22 cellular contexts compared by ENCODE assay signal in genomic region chr7:148733496-148733895, GRCh38. TPM values are rescaled to one million over a fixed set of nuclear protein-coding genes. Genes with fewer than 3 reads are reported as not detected.
A peak's percentile ranks its signal among the peaks of the same experiment; 100 is the strongest.
DNase-seq lines count a peak whose midpoint lies in the region; ATAC-seq, FAIRE-seq and TF ChIP-seq lines count a peak whose summit lies in the region.
"Had no signal": no experiment of that assay in that cellular context is flagged by ENCODE, and none has a peak within 500 bp of the region (broad histone marks: within the 10 kb centered on the region; RNA-seq: fewer than 3 reads in every experiment).

No MANE protein-coding gene starts in this region.

- H3K9ac ChIP-seq in HCT116 (ENCODE audit: low read length) (no peak overlapping the region), kidney (ENCODE audit: low read length in 2 of 2) (no peak overlapping the region)

- no peak for TF ChIP-seq POLR2A in HCT116 (IDR thresholded peaks at IDR 0.05; ENCODE audit: borderline replicate concordance, extremely low read depth, insufficient read depth, insufficient read length)

- no peak overlapping the region for H3K4me2 ChIP-seq in HCT116 (ENCODE audit: low read length)

- BruUV-seq in HCT116 (replicated peaks; lab: Mats Ljungman, UMichigan) (TSS peak; percentile 6), Calu3 (replicated peaks; lab: Mats Ljungman, UMichigan) (no TSS peak)

- no peak for ATAC-seq in CD4-positive, alpha-beta T cell (ENCODE audit: poor library complexity)
- ATAC-seq in HCT116: no peak
- ATAC-seq: activated T-helper 17 cell treated with anti-CD3 and anti-CD28 coated beads, Interleukin-2, amount 50 U/mL, for 72 hours had no signal

- H3K4me3 ChIP-seq in HCT116 (replicated peaks in 1 of 2; ENCODE audit: low read depth in 1 of 2, low read length in 2 of 2) (no peak overlapping the region), kidney (ENCODE audit: low read length in 2 of 2) (no peak overlapping the region)
- H3K4me3 ChIP-seq: K562 had no signal

- H3K4me3 Mint-ChIP-seq in CD4-positive, alpha-beta T cell: no peak overlapping the region
- H3K4me3 Mint-ChIP-seq in Calu3 (ENCODE audit: low read depth, unreplicated experiment): no peak overlapping the region
- H3K4me3 Mint-ChIP-seq in activated CD4-positive, alpha-beta T cell treated with anti-CD3 and anti-CD28 coated beads, Interleukin-2, amount 10 ng/mL, durations not matched to agents 7 days and 5 days: no peak overlapping the region
- H3K4me3 Mint-ChIP-seq: activated T-helper 17 cell treated with anti-CD3 and anti-CD28 coated beads, Interleukin-2, amount 50 U/mL, for 72 hours; CD8-positive, alpha-beta memory T cell; H9; type B pancreatic cell had no signal

- peaks cover 97% of the 10 kb centered on the region for H3K79me2 ChIP-seq in HCT116 (ENCODE audit: insufficient read depth, low read length)

- no peak for DNase-seq in CD4-positive, alpha-beta T cell
- DNase-seq in HCT116 (ENCODE audit: low read depth, low spot score): no peak
- DNase-seq in astrocyte of the hippocampus (ENCODE audit: low read depth, low spot score): peak; percentile 25
- DNase-seq in inferior parietal cortex (ENCODE audit: extremely low spot score): peak; percentile 16
- no peak for DNase-seq in Calu3
- no peak for DNase-seq in HEK293T (ENCODE audit: extremely low spot score)
- no peak for DNase-seq in activated CD4-positive, alpha-beta T cell treated with anti-CD3 and anti-CD28 coated beads, Interleukin-2, amount 10 ng/mL, durations not matched to agents 7 days and 5 days
- no peak for DNase-seq in kidney
- DNase-seq: activated CD4-positive, CD25-positive, alpha-beta regulatory T cell treated with anti-CD3 and anti-CD28 coated beads, Interleukin-2, amount 50 U/mL, for 72 hours; CD8-positive, alpha-beta memory T cell; dermis blood vessel endothelial cell; DMS53; GF-D8; H9; NCI-H2171 treated with DMSO at 0.1 percent for 48 hours; NCI-H69; SHP77 treated with DMSO at 0.1 percent for 48 hours; stimulated activated CD4-positive, alpha-beta T cell treated with anti-CD3 and anti-CD28 coated beads, Interleukin-12 subunit alpha, Interleukin-12 subunit beta, amount 100 ng/mL, for 4 hours had no signal

- CTCF ChIA-PET in CD4-positive, alpha-beta T cell (lab: Charles Lee): no interaction called here
- CTCF ChIA-PET in HCT116 (lab: Charles Lee): no interaction called here
- CTCF ChIA-PET in Calu3 (lab: Charles Lee): no interaction called here
- CTCF ChIA-PET in HEK293T (lab: Yijun Ruan, JAX): no interaction called here
- CTCF ChIA-PET in activated CD4-positive, alpha-beta T cell treated with anti-CD3 and anti-CD28 coated beads, Interleukin-2, amount 10 ng/mL, durations not matched to agents 7 days and 5 days (lab: Charles Lee): interaction anchor here (0.8 kb wide), 1 partner anchor 15 kb away, joined by 3 read pairs; no protein-coding TSS in a partner anchor

- no peak overlapping the region for H2AFZ ChIP-seq in HCT116 (ENCODE audit: low read depth, low read length, poor library complexity, severe bottlenecking)

- POLR2A ChIA-PET in CD4-positive, alpha-beta T cell (lab: Charles Lee): interaction anchor here (1.0 kb wide), 1 partner anchor 35 kb away, joined by 4 read pairs; no protein-coding TSS in a partner anchor
- POLR2A ChIA-PET in HCT116 (lab: Charles Lee): no interaction called here
- POLR2A ChIA-PET in HEK293T (lab: Yijun Ruan, JAX): no interaction called here
- POLR2A ChIA-PET in activated CD4-positive, alpha-beta T cell treated with anti-CD3 and anti-CD28 coated beads, Interleukin-2, amount 10 ng/mL, durations not matched to agents 7 days and 5 days (lab: Charles Lee): no interaction called here

- RAD21 ChIA-PET in HCT116 (lab: Charles Lee; ENCODE audit: low non-redundant PET in 1 of 2, low total read pairs in 2 of 2, uncharacterized antibody in 2 of 2, unreplicated experiment in 2 of 2): no interaction called here

- H3K4me1 Mint-ChIP-seq in CD4-positive, alpha-beta T cell (ENCODE audit: low read depth): peaks cover 59% of the 10 kb centered on the region
- H3K4me1 Mint-ChIP-seq in Calu3 (ENCODE audit: low read depth, unreplicated experiment): no peaks in the 10 kb centered on the region
- H3K4me1 Mint-ChIP-seq in activated CD4-positive, alpha-beta T cell treated with anti-CD3 and anti-CD28 coated beads, Interleukin-2, amount 10 ng/mL, durations not matched to agents 7 days and 5 days: peaks cover 21% of the 10 kb centered on the region
- H3K4me1 Mint-ChIP-seq: H9 had no signal

- H3K27ac Mint-ChIP-seq in CD4-positive, alpha-beta T cell: peak overlapping the region; percentile 15
- no peak overlapping the region for H3K27ac Mint-ChIP-seq in Calu3 (ENCODE audit: unreplicated experiment)
- no peak overlapping the region for H3K27ac Mint-ChIP-seq in activated CD4-positive, alpha-beta T cell treated with anti-CD3 and anti-CD28 coated beads, Interleukin-2, amount 10 ng/mL, durations not matched to agents 7 days and 5 days
- H3K27ac Mint-ChIP-seq: activated T-helper 17 cell treated with anti-CD3 and anti-CD28 coated beads, Interleukin-2, amount 50 U/mL, for 72 hours; H9; type B pancreatic cell had no signal

- intact Hi-C loops in CD4-positive, alpha-beta T cell (cut with DNase I, micrococcal nuclease): no loop called here
- intact Hi-C loops in HCT116 (cut with micrococcal nuclease) (no loop called here), Calu3 (cut with micrococcal nuclease; ENCODE audit: unreplicated experiment) (no loop called here), kidney (cut with DNase I) (no loop called here)

- H3K27me3 Mint-ChIP-seq in CD4-positive, alpha-beta T cell: no peaks in the 10 kb centered on the region
- no peaks in the 10 kb centered on the region for H3K27me3 Mint-ChIP-seq in Calu3 (ENCODE audit: unreplicated experiment)
- H3K27me3 Mint-ChIP-seq in activated CD4-positive, alpha-beta T cell treated with anti-CD3 and anti-CD28 coated beads, Interleukin-2, amount 10 ng/mL, durations not matched to agents 7 days and 5 days: no peaks in the 10 kb centered on the region
- H3K27me3 Mint-ChIP-seq: activated T-helper 17 cell treated with anti-CD3 and anti-CD28 coated beads, Interleukin-2, amount 50 U/mL, for 72 hours; CD8-positive, alpha-beta memory T cell; type B pancreatic cell had no signal

- peaks cover 93% of the 10 kb centered on the region for H3K36me3 Mint-ChIP-seq in CD4-positive, alpha-beta T cell (ENCODE audit: low read depth)
- H3K36me3 Mint-ChIP-seq in Calu3 (ENCODE audit: insufficient read depth, unreplicated experiment): peaks cover 22% of the 10 kb centered on the region
- peaks cover 52% of the 10 kb centered on the region for H3K36me3 Mint-ChIP-seq in activated CD4-positive, alpha-beta T cell treated with anti-CD3 and anti-CD28 coated beads, Interleukin-2, amount 10 ng/mL, durations not matched to agents 7 days and 5 days (ENCODE audit: low read depth)

- H3K27ac ChIP-seq in CD4-positive, alpha-beta T cell (ENCODE audit: low read depth, low read length): no peak overlapping the region
- H3K27ac ChIP-seq in HCT116 (ENCODE audit: low read depth, low read length): no peak overlapping the region
- H3K27ac ChIP-seq in kidney (ENCODE audit: low read depth in 2 of 2, low read length in 2 of 2): no peak overlapping the region
- H3K27ac ChIP-seq: neutrophil had no signal

- H3K9me3 Mint-ChIP-seq in CD4-positive, alpha-beta T cell: no peaks in the 10 kb centered on the region
- no peaks in the 10 kb centered on the region for H3K9me3 Mint-ChIP-seq in Calu3 (ENCODE audit: low read depth, unreplicated experiment)
- no peaks in the 10 kb centered on the region for H3K9me3 Mint-ChIP-seq in activated CD4-positive, alpha-beta T cell treated with anti-CD3 and anti-CD28 coated beads, Interleukin-2, amount 10 ng/mL, durations not matched to agents 7 days and 5 days
- H3K9me3 Mint-ChIP-seq: activated T-helper 17 cell treated with anti-CD3 and anti-CD28 coated beads, Interleukin-2, amount 50 U/mL, for 72 hours; CD8-positive, alpha-beta memory T cell; H9; type B pancreatic cell had no signal

- no peak for FAIRE-seq in kidney (lab: Jason Lieb, UNC)
- FAIRE-seq: K562 had no signal

- no peaks in the 10 kb centered on the region for H3K27me3 ChIP-seq in CD4-positive, alpha-beta T cell (ENCODE audit: control insufficient read depth, insufficient read depth, low read length)
- H3K27me3 ChIP-seq in HCT116 (ENCODE audit: insufficient read depth, low read length): no peaks in the 10 kb centered on the region
- H3K27me3 ChIP-seq: neutrophil had no signal

- no peak for TF ChIP-seq RAD21 in HCT116 (IDR thresholded peaks at IDR 0.05; ENCODE audit: low read depth)

- peaks cover 20% of the 10 kb centered on the region; the same call in 1 of the 2 replicates for H4K20me1 ChIP-seq in HCT116 (ENCODE audit: insufficient read depth)

- H3K9me3 ChIP-seq in CD4-positive, alpha-beta T cell (ENCODE audit: control insufficient read depth, low read length): no peaks in the 10 kb centered on the region
- no peaks in the 10 kb centered on the region for H3K9me3 ChIP-seq in HCT116 (ENCODE audit: control insufficient read depth in 1 of 2, insufficient read depth in 1 of 2, low read depth in 1 of 2, low read length in 2 of 2)
- no peaks in the 10 kb centered on the region for H3K9me3 ChIP-seq in kidney (ENCODE audit: control insufficient read depth in 1 of 2, low read length in 2 of 2)
- H3K9me3 ChIP-seq: neutrophil had no signal

- no peak for TF ChIP-seq CTCF in CD4-positive, alpha-beta T cell (IDR thresholded peaks at IDR 0.05)
- no peak for TF ChIP-seq CTCF in HCT116 (IDR thresholded peaks at IDR 0.05 in 2 of 3, conservative IDR thresholded peaks at IDR 0.05 in 1 of 3; ENCODE audit: borderline replicate concordance in 1 of 3, insufficient read depth in 1 of 3, low read depth in 2 of 3, low read length in 2 of 3)
- TF ChIP-seq CTCF in Calu3 (IDR thresholded peaks at IDR 0.05; ENCODE audit: unreplicated experiment): no peak
- TF ChIP-seq CTCF in kidney (IDR thresholded peaks at IDR 0.05; ENCODE audit: borderline replicate concordance, extremely low read depth, insufficient read depth): no peak

- H3K36me3 ChIP-seq in HCT116 (ENCODE audit: control insufficient read depth in 1 of 2, insufficient read depth in 2 of 2, low read length in 2 of 2) (peaks cover 0 to 20% of the 10 kb centered on the region in 2 experiments; a peak in 1 of 4 replicates), kidney (ENCODE audit: control insufficient read depth in 1 of 2, insufficient read depth in 2 of 2, low read length in 2 of 2) (peaks cover 8 to 23% of the 10 kb centered on the region in 2 donors)

- H3K4me1 ChIP-seq in HCT116 (ENCODE audit: control insufficient read depth in 1 of 2, insufficient read depth in 2 of 2, low read length in 2 of 2): no peaks in the 10 kb centered on the region
- H3K4me1 ChIP-seq in kidney (ENCODE audit: control insufficient read depth in 1 of 2, insufficient read depth in 1 of 2, low read depth in 1 of 2, low read length in 2 of 2): no peaks in the 10 kb centered on the region

- no peaks in the 10 kb centered on the region for H3K9me2 ChIP-seq in HCT116 (ENCODE audit: insufficient read depth)

TF ChIP-seq in HEK293T, 16 proteins besides CTCF, POLR2A, EP300 and RAD21:
- no peak for TF ChIP-seq FOXM1 (IDR thresholded peaks at IDR 0.05; ENCODE audit: borderline replicate concordance)

RNA-seq across cellular contexts. Expression of gene CUL1, which starts 34.8 kb away (rescaled TPM):
- total RNA-seq in CD4-positive, alpha-beta T cell: 10 to 100 TPM; 31.0 to 31.2 TPM
- total RNA-seq in HCT116 (2021; ENCODE audit: unreplicated experiment) (53.1 TPM), Calu3 (2022) (37.8 and 39.4 TPM in 2 replicates), kidney (37.6 TPM)
- polyA plus RNA-seq in HCT116 (2012): 24.1 and 32.5 TPM in 2 replicates
- total RNA-seq in activated CD4-positive, alpha-beta T cell treated with anti-CD3 and anti-CD28 coated beads, Interleukin-2, amount 10 ng/mL, durations not matched to agents 7 days and 5 days: 10 to 100 TPM; 51.9 to 57.8 TPM
- 23.4 TPM for polyA plus RNA-seq in kidney (ENCODE audit: insufficient read depth, low read depth, low replicate concordance)

Comparison
In these comparisons a context has a peak if more than half of its experiments do, and no peak if none do; other contexts are left out.
1. DNase-seq: peak in astrocyte of the hippocampus (single experiment) and inferior parietal cortex (single experiment); none in CD4-positive, alpha-beta T cell (0 of 10), HCT116 (single experiment), Calu3 (single experiment), HEK293T (single experiment), activated CD4-positive, alpha-beta T cell treated with anti-CD3 and anti-CD28 coated beads, Interleukin-2, amount 10 ng/mL, durations not matched to agents 7 days and 5 days (single experiment) and kidney (single experiment).